Comparison of ENCODE assay signal across 8 cellular contexts in genomic region chr1:108691886-108692723, GRCh38. TPM values are rescaled to one million over a fixed set of nuclear protein-coding genes. Genes with fewer than 3 reads are reported as not detected.
DNase-seq lines count a peak whose midpoint lies in the region; ATAC-seq and TF ChIP-seq lines count a peak whose summit lies in the region.

Gene PRPF38B (plus strand): TSS chr1:108692310. CDS start chr1:108692592, 282 bp downstream.

- H3K4me3 ChIP-seq in endocrine pancreas (ENCODE audit: control insufficient read depth, insufficient read depth, low read length), result peak within 1 kb of the TSS; percentile 93

- H3K36me3 ChIP-seq in endocrine pancreas (ENCODE audit: control insufficient read depth, insufficient read depth, low read length), result no peaks in the 10 kb centered on the region

- peak; percentile 90 for ATAC-seq in activated CD8-positive, alpha-beta memory T cell treated with anti-CD3 and anti-CD28 coated beads, Interleukin-2, amount 10 ng/mL, durations not matched to agents 7 days and 5 days

- peak within 1 kb of the TSS; percentile 93 for H3K4me3 Mint-ChIP-seq in activated CD8-positive, alpha-beta memory T cell treated with anti-CD3 and anti-CD28 coated beads, Interleukin-2, amount 10 ng/mL, durations not matched to agents 7 days and 5 days

- TF ChIP-seq CTCF in GM20000 (IDR thresholded peaks at IDR 0.05; ENCODE audit: extremely low read depth, missing control alignments), result no peak

- H3K27me3 ChIP-seq in endocrine pancreas (ENCODE audit: control insufficient read depth, insufficient read depth, low read length), result no peaks in the 10 kb centered on the region

- DNase-seq in COLO668 (lab: John Stamatoyannopoulos, UW; ENCODE audit: unreplicated experiment), result peak; percentile 96
- DNase-seq in GM20000 (ENCODE audit: low spot score), result peak; percentile 93
- DNase-seq in HT-29 (ENCODE audit: low spot score), result peak; percentile 94
- peak; percentile 92 for DNase-seq in NOMO-1 treated with dmso at 0.1 percent for 144 hours (lab: John Stamatoyannopoulos, UW; ENCODE audit: unreplicated experiment)
- peak; percentile 97 for DNase-seq in activated CD8-positive, alpha-beta memory T cell treated with anti-CD3 and anti-CD28 coated beads, Interleukin-2, amount 10 ng/mL, durations not matched to agents 7 days and 5 days
- DNase-seq in mesenteric fat pad (ENCODE audit: low spot score), result peak; percentile 98
- peak; percentile 81 for DNase-seq in stimulated activated CD8-positive, alpha-beta memory T cell treated with anti-CD3 and anti-CD28 coated beads, Interleukin-15, amount 100 ng/mL, for 24 hours (ENCODE audit: low read depth)

- peak within 1 kb of the TSS; percentile 97 for H3K27ac Mint-ChIP-seq in activated CD8-positive, alpha-beta memory T cell treated with anti-CD3 and anti-CD28 coated beads, Interleukin-2, amount 10 ng/mL, durations not matched to agents 7 days and 5 days

- no peaks in the 10 kb centered on the region for H3K9me3 Mint-ChIP-seq in activated CD8-positive, alpha-beta memory T cell treated with anti-CD3 and anti-CD28 coated beads, Interleukin-2, amount 10 ng/mL, durations not matched to agents 7 days and 5 days (ENCODE audit: low read depth)

- no peaks in the 10 kb centered on the region for H3K27me3 Mint-ChIP-seq in activated CD8-positive, alpha-beta memory T cell treated with anti-CD3 and anti-CD28 coated beads, Interleukin-2, amount 10 ng/mL, durations not matched to agents 7 days and 5 days

- H3K9ac ChIP-seq in endocrine pancreas (ENCODE audit: control insufficient read depth, insufficient read depth, low read length), result peak within 1 kb of the TSS; percentile 99

- peaks cover 25% of the 10 kb centered on the region for H3K4me1 ChIP-seq in endocrine pancreas (ENCODE audit: control insufficient read depth, insufficient read depth, low read length)

- H3K9me3 ChIP-seq in endocrine pancreas (ENCODE audit: control insufficient read depth, low read length), result no peaks in the 10 kb centered on the region

- CTCF ChIA-PET in activated CD8-positive, alpha-beta memory T cell treated with anti-CD3 and anti-CD28 coated beads, Interleukin-2, amount 10 ng/mL, durations not matched to agents 7 days and 5 days (lab: Charles Lee), result interaction anchor here (0.8 to 5.4 kb wide), 24 partner anchors 9 to 841 kb away, joined by 3 to 60 read pairs (median 5); partner anchors contain the start of genes CLCC1, EEIG2, HENMT1 and STXBP3

- H3K4me1 Mint-ChIP-seq in activated CD8-positive, alpha-beta memory T cell treated with anti-CD3 and anti-CD28 coated beads, Interleukin-2, amount 10 ng/mL, durations not matched to agents 7 days and 5 days, result peaks cover 37% of the 10 kb centered on the region

- H3K36me3 Mint-ChIP-seq in activated CD8-positive, alpha-beta memory T cell treated with anti-CD3 and anti-CD28 coated beads, Interleukin-2, amount 10 ng/mL, durations not matched to agents 7 days and 5 days, result peaks cover 38% of the 10 kb centered on the region

RNA-seq across cellular contexts. Expression of gene PRPF38B, which starts in this region (rescaled TPM):
- 28.2 and 30.0 TPM in 2 replicates for total RNA-seq in HT-29 (2014; rRNA removed; shearing (Covaris generic))
- 10 to 100 TPM; 61.4 to 81.5 TPM for total RNA-seq in activated CD8-positive, alpha-beta memory T cell treated with anti-CD3 and anti-CD28 coated beads, Interleukin-2, amount 10 ng/mL, durations not matched to agents 7 days and 5 days
- total RNA-seq in mesenteric fat pad, result 32.0 TPM

Comparison
In these comparisons a context has a peak if more than half of its experiments do, and no peak if none do; other contexts are left out.
1. Peak in every context shown above with its lines: DNase-seq, ATAC-seq and H3K4me3 ChIP-seq.